In genomic region chr5:163978897-163979296, GRCh38 we compare ENCODE assay signal across 12 cellular contexts.
DNase-seq lines count a peak whose midpoint lies in the region; ATAC-seq and TF ChIP-seq lines count a peak whose summit lies in the region.
"Had no signal": no experiment of that assay in that cellular context is flagged by ENCODE, and none has a peak within 500 bp of the region (broad histone marks: within the 10 kb centered on the region; RNA-seq: fewer than 3 reads in every experiment).

No MANE protein-coding gene starts in this region.

- H3K4me2 ChIP-seq in PC-3 (ENCODE audit: low read length): no peak overlapping the region

- no peaks in the 10 kb centered on the region for H3K9me3 ChIP-seq in breast epithelium
- H3K9me3 ChIP-seq in PC-3 (ENCODE audit: low read length): 0 out of 2 replicates have a peak, but pooled peaks cover 3% of the 10 kb centered on the region
- H3K9me3 ChIP-seq in stomach: peaks cover 0 to 4% (median 0%) of the 10 kb centered on the region in 4 donors
- H3K9me3 ChIP-seq: upper lobe of left lung had no signal

- H3K4me3 ChIP-seq in breast epithelium (no peak overlapping the region), PC-3 (ENCODE audit: low read length) (no peak overlapping the region), stomach (no peak overlapping the region)
- H3K4me3 ChIP-seq: lung, upper lobe of left lung had no signal

- TF ChIP-seq EP300 in stomach (IDR thresholded peaks at IDR 0.05): no peak

- H3K9ac ChIP-seq in PC-3 (ENCODE audit: low read length): no peak overlapping the region

- H3K36me3 ChIP-seq in breast epithelium: no peaks in the 10 kb centered on the region
- no peaks in the 10 kb centered on the region for H3K36me3 ChIP-seq in PC-3 (ENCODE audit: low read depth, low read length)
- no peaks in the 10 kb centered on the region for H3K36me3 ChIP-seq in stomach
- H3K36me3 ChIP-seq: upper lobe of left lung had no signal

- H4K20me1 ChIP-seq in PC-3 (ENCODE audit: low read length): no peaks in the 10 kb centered on the region

- H3K27ac ChIP-seq in breast epithelium (no peak overlapping the region), PC-3 (ENCODE audit: low read length) (no peak overlapping the region), stomach (no peak overlapping the region)
- H3K27ac ChIP-seq: HL-60, upper lobe of left lung had no signal

- H3K79me2 ChIP-seq in PC-3 (ENCODE audit: low read length): no peaks in the 10 kb centered on the region

- peaks cover 6% of the 10 kb centered on the region for H3K4me1 Mint-ChIP-seq in MCF 10A (ENCODE audit: insufficient read depth, unreplicated experiment)
- H3K4me1 Mint-ChIP-seq in stimulated activated naive B cell treated with anti-CD40 and anti-IgM and Interleukin-4, amounts not matched to agents 10 μg/mL and 1 μg/mL and 100 μg/mL, for 72 hours: peaks cover 4 to 6% of the 10 kb centered on the region in 2 donors

- H3K4me1 ChIP-seq in breast epithelium (no peaks in the 10 kb centered on the region), PC-3 (ENCODE audit: insufficient read depth, low read length) (no peaks in the 10 kb centered on the region), stomach (no peaks in the 10 kb centered on the region)
- H3K4me1 ChIP-seq: upper lobe of left lung had no signal

- no peaks in the 10 kb centered on the region for H3K9me2 ChIP-seq in PC-3 (replicated peaks; ENCODE audit: low read length)

- no peak for TF ChIP-seq CTCF in MCF 10A (IDR thresholded peaks at IDR 0.05; ENCODE audit: unreplicated experiment)
- TF ChIP-seq CTCF in breast epithelium (IDR thresholded peaks at IDR 0.05): no peak
- TF ChIP-seq CTCF in PC-3 (conservative IDR thresholded peaks at IDR 0.05; ENCODE audit: low read depth, low read length): no peak; the same call in 1 of the 2 replicates
- TF ChIP-seq CTCF in stomach (IDR thresholded peaks at IDR 0.05): no peak

- peak; percentile 68 for ATAC-seq in HG02870 (IDR thresholded peaks at IDR 0.05; ENCODE audit: unreplicated experiment)
- ATAC-seq in PC-3: 0 out of 2 replicates have a peak, but pooled peaks have one; percentile 45
- ATAC-seq in stimulated activated naive B cell treated with anti-CD40 and anti-IgM and Interleukin-4, amounts not matched to agents 10 μg/mL and 1 μg/mL and 100 μg/mL, for 72 hours (replicated peaks): peak; percentile 34
- ATAC-seq in GM21737 (IDR thresholded peaks at IDR 0.05; ENCODE audit: unreplicated experiment): no peak
- no peak for ATAC-seq in GM18498 (IDR thresholded peaks at IDR 0.05; ENCODE audit: unreplicated experiment)

- no peak overlapping the region for H3K27ac Mint-ChIP-seq in MCF 10A (ENCODE audit: low read depth, unreplicated experiment)
- no peak overlapping the region for H3K27ac Mint-ChIP-seq in stimulated activated naive B cell treated with anti-CD40 and anti-IgM and Interleukin-4, amounts not matched to agents 10 μg/mL and 1 μg/mL and 100 μg/mL, for 72 hours

- TF ChIP-seq POLR2A in breast epithelium (IDR thresholded peaks at IDR 0.05): no peak
- TF ChIP-seq POLR2A in stomach (IDR thresholded peaks at IDR 0.05): no peak

- CTCF ChIA-PET in MCF 10A (lab: Yijun Ruan, JAX) (interaction anchor here (0.5 to 0.7 kb wide), 3 partner anchors 118 to 1702 kb away, joined by 3 to 5 read pairs (median 4); no protein-coding TSS in a partner anchor), PC-3 (lab: Charles Lee) (no interaction called here)

- H3K27me3 Mint-ChIP-seq in MCF 10A (ENCODE audit: insufficient read depth, unreplicated experiment): no peaks in the 10 kb centered on the region
- H3K27me3 Mint-ChIP-seq in stimulated activated naive B cell treated with anti-CD40 and anti-IgM and Interleukin-4, amounts not matched to agents 10 μg/mL and 1 μg/mL and 100 μg/mL, for 72 hours: no peaks in the 10 kb centered on the region

- BruUV-seq in MCF 10A (replicated peaks; lab: Mats Ljungman, UMichigan) (no TSS peak), PC-3 (replicated peaks; lab: Mats Ljungman, UMichigan) (no TSS peak)

- no peaks in the 10 kb centered on the region for H3F3A ChIP-seq in PC-3 (ENCODE audit: low read length, unreplicated experiment)

- no peak overlapping the region for H2AFZ ChIP-seq in PC-3 (ENCODE audit: low read length)

- no peaks in the 10 kb centered on the region for H3K36me3 Mint-ChIP-seq in MCF 10A (ENCODE audit: insufficient read depth, unreplicated experiment)
- no peaks in the 10 kb centered on the region for H3K36me3 Mint-ChIP-seq in stimulated activated naive B cell treated with anti-CD40 and anti-IgM and Interleukin-4, amounts not matched to agents 10 μg/mL and 1 μg/mL and 100 μg/mL, for 72 hours

- DNase-seq in MCF 10A (ENCODE audit: unreplicated experiment): peak; percentile 29
- no peak for DNase-seq in breast epithelium (ENCODE audit: low spot score in 2 of 2)
- DNase-seq in PC-3: no peak
- DNase-seq in stimulated activated naive B cell treated with anti-CD40 and anti-IgM and Interleukin-4, amounts not matched to agents 10 μg/mL and 1 μg/mL and 100 μg/mL, for 72 hours: no peak
- no peak for DNase-seq in stomach
- DNase-seq: activated effector memory CD4-positive, alpha-beta T cell treated with anti-CD3 and anti-CD28 coated beads, Interleukin-2, amount 50 U/mL, for 16 hours; upper lobe of left lung had no signal

- H3K27me3 ChIP-seq in breast epithelium: no peaks in the 10 kb centered on the region
- H3K27me3 ChIP-seq in PC-3 (ENCODE audit: low read length): no peaks in the 10 kb centered on the region
- no peaks in the 10 kb centered on the region for H3K27me3 ChIP-seq in stomach
- H3K27me3 ChIP-seq: upper lobe of left lung had no signal

- no peak overlapping the region for H3K4me3 Mint-ChIP-seq in MCF 10A (ENCODE audit: unreplicated experiment)
- no peak overlapping the region for H3K4me3 Mint-ChIP-seq in stimulated activated naive B cell treated with anti-CD40 and anti-IgM and Interleukin-4, amounts not matched to agents 10 μg/mL and 1 μg/mL and 100 μg/mL, for 72 hours

- intact Hi-C loops in MCF 10A (cut with micrococcal nuclease): no loop called here
- intact Hi-C loops in breast epithelium (cut with DNase I; ENCODE audit: low total_unique reads): no loop called here
- intact Hi-C loops in PC-3 (cut with micrococcal nuclease): no loop called here
- intact Hi-C loops in stomach (cut with DNase I; ENCODE audit: low total_unique reads): no loop called here

- POLR2A ChIA-PET in MCF 10A (lab: Yijun Ruan, JAX) (no interaction called here), PC-3 (lab: Charles Lee; ENCODE audit: unreplicated experiment) (no interaction called here)

- WGBS in stomach, 5 donors: 46 to 52% (median 49%) methylated on average over 5 of the region's 5 CpGs

- H3K9me3 Mint-ChIP-seq in MCF 10A (ENCODE audit: unreplicated experiment): no peaks in the 10 kb centered on the region
- no peaks in the 10 kb centered on the region for H3K9me3 Mint-ChIP-seq in stimulated activated naive B cell treated with anti-CD40 and anti-IgM and Interleukin-4, amounts not matched to agents 10 μg/mL and 1 μg/mL and 100 μg/mL, for 72 hours

Comparison
In these comparisons a context has a peak if more than half of its experiments do, and no peak if none do; other contexts are left out.
1. ATAC-seq: peak in HG02870 (single experiment), PC-3 (single experiment) and stimulated activated naive B cell treated with anti-CD40 and anti-IgM and Interleukin-4, amounts not matched to agents 10 μg/mL and 1 μg/mL and 100 μg/mL, for 72 hours (2 of 2); none in GM21737 (single experiment) and GM18498 (single experiment).